In genomic region chr7:157519798-157520244, GRCh38 we compare ENCODE assay signal across 25 cellular contexts.
DNase-seq lines count a peak whose midpoint lies in the region; ATAC-seq, FAIRE-seq and TF ChIP-seq lines count a peak whose summit lies in the region.
"Had no signal": no experiment of that assay in that cellular context is flagged by ENCODE, and none has a peak within 500 bp of the region (broad histone marks: within the 10 kb centered on the region; RNA-seq: fewer than 3 reads in every experiment).

No MANE protein-coding gene starts in this region.

- H3K27me3 Mint-ChIP-seq in activated CD4-positive, alpha-beta memory T cell treated with anti-CD3 and anti-CD28 coated beads, Interleukin-2, amount 10 ng/mL, durations not matched to agents 7 days and 5 days = peaks cover 7% of the 10 kb centered on the region
- peaks cover 2% of the 10 kb centered on the region for H3K27me3 Mint-ChIP-seq in activated CD4-positive, alpha-beta memory T cell treated with anti-CD3 and anti-CD28 coated beads for 36 hours
- no peaks in the 10 kb centered on the region for H3K27me3 Mint-ChIP-seq in activated naive CD4-positive, alpha-beta T cell treated with anti-CD3 and anti-CD28 coated beads for 36 hours (ENCODE audit: low read depth)

- H3K4me3 ChIP-seq in KMS-11 (IDR thresholded peaks at IDR 0.05; ENCODE audit: insufficient read depth, low read depth, low read length) (no peak overlapping the region), K562 (no peak overlapping the region)
- H3K4me3 ChIP-seq: PC-9, psoas muscle, thyroid gland had no signal

- H3K9me1 ChIP-seq in K562 (ENCODE audit: control insufficient read depth, insufficient read depth, low read length) = no peaks in the 10 kb centered on the region

- no peak for ATAC-seq in K562
- ATAC-seq in sciatic nerve = no peak
- no peak for ATAC-seq in foreskin keratinocyte
- ATAC-seq: natural killer cell, psoas muscle had no signal

- H4K20me1 ChIP-seq in KMS-11 (ENCODE audit: insufficient read depth) (no peaks in the 10 kb centered on the region), K562 (replicated peaks; ENCODE audit: control insufficient read depth, insufficient read depth, low read length) (peaks cover 10% of the 10 kb centered on the region)

- H3K79me2 ChIP-seq in KMS-11 (ENCODE audit: insufficient read depth, low read depth) = no peaks in the 10 kb centered on the region
- H3K79me2 ChIP-seq in K562 (ENCODE audit: control insufficient read depth, insufficient read depth, low read length) = no peaks in the 10 kb centered on the region

- FAIRE-seq in K562 (lab: Jason Lieb, UNC) = no peak
- FAIRE-seq: A204.1, colon, endothelial cell of umbilical vein, H1, keratinocyte had no signal

- H3K27ac ChIP-seq in KMS-11 (no peak overlapping the region), K562 (ENCODE audit: extremely low read depth, low read depth, low read length) (no peak overlapping the region), foreskin keratinocyte (no peak overlapping the region)
- H3K27ac ChIP-seq: C4-2B, HL-60, PC-9, psoas muscle, thyroid gland had no signal

- H3K4me2 ChIP-seq in KMS-11 (peak overlapping the region; percentile 10; the same call in 1 of the 2 replicates), K562 (ENCODE audit: insufficient read depth, low read length) (no peak overlapping the region; the same call in 1 of the 2 replicates)
- H3K4me2 ChIP-seq: PC-9 had no signal

- in situ Hi-C loops in K562 (cut with MboI) = no loop called here

- intact Hi-C loops in activated CD4-positive, alpha-beta memory T cell treated with anti-CD3 and anti-CD28 coated beads for 36 hours (cut with micrococcal nuclease) = no loop called here
- intact Hi-C loops in K562 (cut with micrococcal nuclease) = no loop called here
- intact Hi-C loops in sciatic nerve (cut with DNase I) = loop anchor here (5.0 kb wide), 1 partner anchor 1252 kb away; no protein-coding TSS in a partner anchor
- intact Hi-C loops in activated naive CD4-positive, alpha-beta T cell treated with anti-CD3 and anti-CD28 coated beads for 36 hours (cut with micrococcal nuclease) = no loop called here

- H3K4me3 Mint-ChIP-seq in activated CD4-positive, alpha-beta memory T cell treated with anti-CD3 and anti-CD28 coated beads, Interleukin-2, amount 10 ng/mL, durations not matched to agents 7 days and 5 days = no peak overlapping the region
- no peak overlapping the region for H3K4me3 Mint-ChIP-seq in activated CD4-positive, alpha-beta memory T cell treated with anti-CD3 and anti-CD28 coated beads for 36 hours
- H3K4me3 Mint-ChIP-seq in activated naive CD4-positive, alpha-beta T cell treated with anti-CD3 and anti-CD28 coated beads for 36 hours = no peak overlapping the region
- H3K4me3 Mint-ChIP-seq: memory B cell, natural killer cell had no signal

- H3K4me1 ChIP-seq in KMS-11 (ENCODE audit: low read depth, poor library complexity, severe bottlenecking) (no peaks in the 10 kb centered on the region), K562 (replicated peaks in 1 of 2; ENCODE audit: control insufficient read depth in 2 of 2, insufficient read depth in 2 of 2, low read length in 2 of 2) (peaks cover 5 to 42% of the 10 kb centered on the region in 2 experiments; a peak in 4 of 5 replicates), foreskin keratinocyte (no peaks in the 10 kb centered on the region)
- H3K4me1 ChIP-seq: psoas muscle, thyroid gland had no signal

- CTCF ChIA-PET in activated CD4-positive, alpha-beta memory T cell treated with anti-CD3 and anti-CD28 coated beads, Interleukin-2, amount 10 ng/mL, durations not matched to agents 7 days and 5 days (lab: Charles Lee) = no interaction called here
- CTCF ChIA-PET in activated CD4-positive, alpha-beta memory T cell treated with anti-CD3 and anti-CD28 coated beads for 36 hours (lab: Charles Lee) = no interaction called here
- CTCF ChIA-PET in K562 (lab: Yijun Ruan, JAX; ENCODE audit: low intra/inter-chr PET ratio) = interaction anchor here (0.6 kb wide), 1 partner anchor 52 kb away, joined by 3 read pairs; no protein-coding TSS in a partner anchor
- CTCF ChIA-PET in activated naive CD4-positive, alpha-beta T cell treated with anti-CD3 and anti-CD28 coated beads for 36 hours (lab: Charles Lee) = no interaction called here

- H3K9me3 Mint-ChIP-seq in activated CD4-positive, alpha-beta memory T cell treated with anti-CD3 and anti-CD28 coated beads, Interleukin-2, amount 10 ng/mL, durations not matched to agents 7 days and 5 days = no peaks in the 10 kb centered on the region
- no peaks in the 10 kb centered on the region for H3K9me3 Mint-ChIP-seq in activated CD4-positive, alpha-beta memory T cell treated with anti-CD3 and anti-CD28 coated beads for 36 hours
- no peaks in the 10 kb centered on the region for H3K9me3 Mint-ChIP-seq in activated naive CD4-positive, alpha-beta T cell treated with anti-CD3 and anti-CD28 coated beads for 36 hours
- H3K9me3 Mint-ChIP-seq: natural killer cell had no signal

- no peak overlapping the region for H3K9ac ChIP-seq in KMS-11
- no peak overlapping the region for H3K9ac ChIP-seq in K562 (ENCODE audit: insufficient read depth in 1 of 2, low read depth in 2 of 2, low read length in 2 of 2)

- no peaks in the 10 kb centered on the region for H3K4me1 Mint-ChIP-seq in activated CD4-positive, alpha-beta memory T cell treated with anti-CD3 and anti-CD28 coated beads, Interleukin-2, amount 10 ng/mL, durations not matched to agents 7 days and 5 days
- H3K4me1 Mint-ChIP-seq in activated CD4-positive, alpha-beta memory T cell treated with anti-CD3 and anti-CD28 coated beads for 36 hours (ENCODE audit: low read depth) = no peaks in the 10 kb centered on the region
- no peaks in the 10 kb centered on the region for H3K4me1 Mint-ChIP-seq in activated naive CD4-positive, alpha-beta T cell treated with anti-CD3 and anti-CD28 coated beads for 36 hours (ENCODE audit: low read depth)
- H3K4me1 Mint-ChIP-seq: natural killer cell had no signal

- H3K9me3 ChIP-seq in K562 (replicated peaks; ENCODE audit: control insufficient read depth, insufficient read depth, low read depth, low read length) = no peaks in the 10 kb centered on the region
- H3K9me3 ChIP-seq: psoas muscle, thyroid gland had no signal

- TF ChIP-seq RAD21 in K562 (CRISPR knock-in tag; conservative IDR thresholded peaks at IDR 0.05 in 1 of 2, IDR thresholded peaks at IDR 0.05 in 1 of 2) = no peak

- H3K36me3 ChIP-seq in KMS-11 (ENCODE audit: insufficient read depth) (no peaks in the 10 kb centered on the region), K562 (ENCODE audit: control insufficient read depth, insufficient read depth, low read length) (no peaks in the 10 kb centered on the region)
- H3K36me3 ChIP-seq: thyroid gland had no signal

- BruUV-seq in K562 (replicated peaks; lab: Mats Ljungman, UMichigan) = no TSS peak

- no peak for TF ChIP-seq CTCF in KMS-11 (conservative IDR thresholded peaks at IDR 0.05; ENCODE audit: low read depth, low read length)
- TF ChIP-seq CTCF in K562 (IDR thresholded peaks at IDR 0.05 in 2 of 3, conservative IDR thresholded peaks at IDR 0.05 in 1 of 3; ENCODE audit: insufficient read depth in 2 of 3, low read depth in 1 of 3, low read length in 3 of 3) = no peak
- no peak for TF ChIP-seq CTCF in foreskin keratinocyte (conservative IDR thresholded peaks at IDR 0.05)

- H3K36me3 Mint-ChIP-seq in activated CD4-positive, alpha-beta memory T cell treated with anti-CD3 and anti-CD28 coated beads, Interleukin-2, amount 10 ng/mL, durations not matched to agents 7 days and 5 days (ENCODE audit: low read depth) = no peaks in the 10 kb centered on the region
- H3K36me3 Mint-ChIP-seq in activated CD4-positive, alpha-beta memory T cell treated with anti-CD3 and anti-CD28 coated beads for 36 hours = no peaks in the 10 kb centered on the region
- no peaks in the 10 kb centered on the region for H3K36me3 Mint-ChIP-seq in activated naive CD4-positive, alpha-beta T cell treated with anti-CD3 and anti-CD28 coated beads for 36 hours (ENCODE audit: low read depth)
- H3K36me3 Mint-ChIP-seq: memory B cell, natural killer cell had no signal

- WGBS in K562 (ENCODE audit: insufficient coverage, low coverage, missing lambda C conversion rate) = 4% methylated on average over 16 of the region's 16 CpGs

- TF ChIP-seq EP300 in K562 (IDR thresholded peaks at IDR 0.05; ENCODE audit: low read length) = no peak

- DNase-seq in activated CD4-positive, alpha-beta memory T cell treated with anti-CD3 and anti-CD28 coated beads, Interleukin-2, amount 10 ng/mL, durations not matched to agents 7 days and 5 days = peak; percentile 13
- no peak for DNase-seq in activated CD4-positive, alpha-beta memory T cell treated with anti-CD3 and anti-CD28 coated beads for 36 hours
- no peak for DNase-seq in K562 (ENCODE audit: extremely low read depth in 1 of 4, low spot score in 3 of 4)
- DNase-seq in sciatic nerve (ENCODE audit: low spot score) = peak; percentile 35
- no peak for DNase-seq in A172 (ENCODE audit: low spot score)
- no peak for DNase-seq in activated naive CD4-positive, alpha-beta T cell treated with anti-CD3 and anti-CD28 coated beads for 36 hours
- DNase-seq in foreskin keratinocyte = no peak
- DNase-seq: activated CD4-positive, alpha-beta T cell treated with anti-CD3 and anti-CD28 coated beads for 4 hours; activated naive CD4-positive, alpha-beta T cell treated with anti-CD3 and anti-CD28 coated beads, Interleukin-2, amount 50 U/mL, for 16 hours; hippocampal formation; natural killer cell; NCI-H1092 treated with DMSO at 0.1 percent for 48 hours; NCI-H69; PC-9; thyroid gland had no signal

- no peak overlapping the region for H3K27ac Mint-ChIP-seq in activated CD4-positive, alpha-beta memory T cell treated with anti-CD3 and anti-CD28 coated beads, Interleukin-2, amount 10 ng/mL, durations not matched to agents 7 days and 5 days
- no peak overlapping the region for H3K27ac Mint-ChIP-seq in activated CD4-positive, alpha-beta memory T cell treated with anti-CD3 and anti-CD28 coated beads for 36 hours
- no peak overlapping the region for H3K27ac Mint-ChIP-seq in activated naive CD4-positive, alpha-beta T cell treated with anti-CD3 and anti-CD28 coated beads for 36 hours
- H3K27ac Mint-ChIP-seq: memory B cell, natural killer cell had no signal

- no peak for TF ChIP-seq POLR2A in K562 (conservative IDR thresholded peaks at IDR 0.05)

- H2AFZ ChIP-seq in KMS-11 (ENCODE audit: low read depth) = peak overlapping the region; percentile 43; the same call in 1 of the 2 replicates
- peak overlapping the region; percentile 48 for H2AFZ ChIP-seq in K562 (ENCODE audit: low read depth, low read length)
- H2AFZ ChIP-seq: PC-9 had no signal

- H3K27me3 ChIP-seq in KMS-11 (ENCODE audit: insufficient read depth, low read depth) (peaks cover 28% of the 10 kb centered on the region), K562 (ENCODE audit: control insufficient read depth in 2 of 2, insufficient read depth in 2 of 2, low read length in 2 of 2) (peaks cover 66 to 93% of the 10 kb centered on the region in 2 experiments), foreskin keratinocyte (no peaks in the 10 kb centered on the region)
- H3K27me3 ChIP-seq: thyroid gland had no signal

- POLR2A ChIA-PET in activated CD4-positive, alpha-beta memory T cell treated with anti-CD3 and anti-CD28 coated beads, Interleukin-2, amount 10 ng/mL, durations not matched to agents 7 days and 5 days (lab: Charles Lee) = no interaction called here
- POLR2A ChIA-PET in activated CD4-positive, alpha-beta memory T cell treated with anti-CD3 and anti-CD28 coated beads for 36 hours (lab: Charles Lee) = no interaction called here
- POLR2A ChIA-PET in K562 (lab: Yijun Ruan, JAX) = interaction anchor here (0.6 to 1.0 kb wide), 2 partner anchors 10 to 1431 kb away, joined by 3 read pairs; no protein-coding TSS in a partner anchor

Comparison
In these comparisons a context has a peak if more than half of its experiments do, and no peak if none do; other contexts are left out.
1. DNase-seq: peak in activated CD4-positive, alpha-beta memory T cell treated with anti-CD3 and anti-CD28 coated beads, Interleukin-2, amount 10 ng/mL, durations not matched to agents 7 days and 5 days (single experiment) and sciatic nerve (single experiment); none in activated CD4-positive, alpha-beta memory T cell treated with anti-CD3 and anti-CD28 coated beads for 36 hours (single experiment), K562 (0 of 4), A172 (single experiment), activated naive CD4-positive, alpha-beta T cell treated with anti-CD3 and anti-CD28 coated beads for 36 hours (single experiment) and foreskin keratinocyte (0 of 2).